1 cellular context compared by ENCODE assay signal in genomic region chr4:473575-474457, GRCh38.
A peak's percentile ranks its signal among the peaks of the same experiment; 100 is the strongest.
TF ChIP-seq lines count a peak whose summit lies in the region.

No MANE protein-coding gene starts in this region.

TF ChIP-seq in K562, 482 proteins besides CTCF, POLR2A, EP300 and RAD21 (continued from another document and continues in another):
- TF ChIP-seq E2F1 (CRISPR knock-in tag; IDR thresholded peaks at IDR 0.05): 0 out of 2 replicates have a peak, but pooled peaks have one; percentile 46
- no peak for TF ChIP-seq ZNF717 (CRISPR knock-in tag; IDR thresholded peaks at IDR 0.05)
- TF ChIP-seq MTA3 (IDR thresholded peaks at IDR 0.05; ENCODE audit: borderline replicate concordance): peak; percentile 79; the same call in 1 of the 2 replicates
- TF ChIP-seq EP400 (IDR thresholded peaks at IDR 0.05): peak; percentile 93
- peak; percentile 38 to 85 (median 80) for TF ChIP-seq YY1 (IDR thresholded peaks at IDR 0.05; ENCODE audit: borderline replicate concordance in 1 of 3, control insufficient read depth in 1 of 3, extremely low read depth in 1 of 3, insufficient read depth in 3 of 3, insufficient read length in 1 of 3, insufficient replicate concordance in 2 of 3, low read depth in 1 of 3, low read length in 2 of 3)
- TF ChIP-seq KLF6 (CRISPR knock-in tag; IDR thresholded peaks at IDR 0.05; ENCODE audit: borderline replicate concordance): no peak
- TF ChIP-seq ZFX (CRISPR knock-in tag; IDR thresholded peaks at IDR 0.05): peak; percentile 100
- TF ChIP-seq THRAP3 (IDR thresholded peaks at IDR 0.05; ENCODE audit: borderline replicate concordance): no peak
- TF ChIP-seq PHF20 (IDR thresholded peaks at IDR 0.05; ENCODE audit: partially characterized antibody): peak; percentile 95
- peak in 1 of 2 experiments; percentile 26; a peak in 2 of 4 replicates for TF ChIP-seq SIN3A (IDR thresholded peaks at IDR 0.05; ENCODE audit: borderline replicate concordance in 2 of 2, control insufficient read depth in 1 of 2, low read depth in 2 of 2, low read length in 2 of 2)
- peak; percentile 100 for TF ChIP-seq PKNOX1 (IDR thresholded peaks at IDR 0.05)
- 0 out of 2 replicates have a peak, but pooled peaks have one; percentile 22 for TF ChIP-seq MAFK (IDR thresholded peaks at IDR 0.05; ENCODE audit: low read length)
- peak; percentile 72 for TF ChIP-seq EGR1 (conservative IDR thresholded peaks at IDR 0.05)
- TF ChIP-seq CCAR2 (IDR thresholded peaks at IDR 0.05; ENCODE audit: low read depth, low read length): no peak
- TF ChIP-seq ELF2 (CRISPR knock-in tag; IDR thresholded peaks at IDR 0.05): no peak
- no peak for TF ChIP-seq PHB (CRISPR knock-in tag; IDR thresholded peaks at IDR 0.05)
- no peak for TF ChIP-seq DACH1 (IDR thresholded peaks at IDR 0.05; ENCODE audit: partially characterized antibody)
- no peak for TF ChIP-seq KAT2B (IDR thresholded peaks at IDR 0.05; ENCODE audit: low read depth, low read length)
- no peak for TF ChIP-seq TOE1 (IDR thresholded peaks at IDR 0.05; ENCODE audit: borderline replicate concordance)
- TF ChIP-seq TOE1 (CRISPR knock-in tag; IDR thresholded peaks at IDR 0.05; ENCODE audit: borderline replicate concordance, low read depth): no peak
- TF ChIP-seq, protein P1, sequence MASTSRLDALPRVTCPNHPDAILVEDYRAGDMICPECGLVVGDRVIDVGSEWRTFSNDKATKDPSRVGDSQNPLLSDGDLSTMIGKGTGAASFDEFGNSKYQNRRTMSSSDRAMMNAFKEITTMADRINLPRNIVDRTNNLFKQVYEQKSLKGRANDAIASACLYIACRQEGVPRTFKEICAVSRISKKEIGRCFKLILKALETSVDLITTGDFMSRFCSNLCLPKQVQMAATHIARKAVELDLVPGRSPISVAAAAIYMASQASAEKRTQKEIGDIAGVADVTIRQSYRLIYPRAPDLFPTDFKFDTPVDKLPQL (IDR thresholded peaks at IDR 0.05; ENCODE audit: extremely low read depth, insufficient read length): peak; percentile 48
- TF ChIP-seq CC2D1A (IDR thresholded peaks at IDR 0.05): peak; percentile 38; the same call in 1 of the 2 replicates
- no peak for TF ChIP-seq U2AF1 (optimal IDR thresholded peaks at IDR 0.05; ENCODE audit: low read depth, low read length)
- peak; percentile 45 to 56; a peak in 1 of 4 replicates for TF ChIP-seq MAZ (CRISPR knock-in tag; conservative IDR thresholded peaks at IDR 0.05 in 1 of 2, IDR thresholded peaks at IDR 0.05 in 1 of 2)
- peak; percentile 47; the same call in 1 of the 2 replicates for TF ChIP-seq SPI1 (IDR thresholded peaks at IDR 0.05; ENCODE audit: borderline replicate concordance, low read depth, low read length)
- no peak for TF ChIP-seq ZNF134 (CRISPR knock-in tag; conservative IDR thresholded peaks at IDR 0.05)
- TF ChIP-seq TRIM24 (IDR thresholded peaks at IDR 0.05): no peak
- no peak for TF ChIP-seq SMARCA5 (IDR thresholded peaks at IDR 0.05)
- peak; percentile 67; the same call in 1 of the 2 replicates for TF ChIP-seq POLR2AphosphoS2 (IDR thresholded peaks at IDR 0.05; ENCODE audit: low read length)
- no peak for TF ChIP-seq MAFG (tag; conservative IDR thresholded peaks at IDR 0.05)
- no peak for TF ChIP-seq POU5F1 (IDR thresholded peaks at IDR 0.05; ENCODE audit: borderline replicate concordance, low read depth, low read length, partially characterized antibody)
- peak; percentile 15 for TF ChIP-seq MEIS2 (IDR thresholded peaks at IDR 0.05; ENCODE audit: partially characterized antibody)
- peak; percentile 98 for TF ChIP-seq FOS (IDR thresholded peaks at IDR 0.05; ENCODE audit: extremely low read depth, insufficient read length)
- peak; percentile 36; the same call in 1 of the 2 replicates for TF ChIP-seq ERF (CRISPR knock-in tag; IDR thresholded peaks at IDR 0.05)
- peak; percentile 96 for TF ChIP-seq ASH1L (IDR thresholded peaks at IDR 0.05; ENCODE audit: borderline replicate concordance, low read depth, partially characterized antibody)
- TF ChIP-seq NFE2 (IDR thresholded peaks at IDR 0.05; ENCODE audit: low read depth): peak; percentile 2; the same call in 1 of the 2 replicates
- TF ChIP-seq FOXK1 (CRISPR knock-in tag; IDR thresholded peaks at IDR 0.05; ENCODE audit: borderline replicate concordance): peak; percentile 81; the same call in 1 of the 2 replicates
- peak; percentile 87 for TF ChIP-seq L3MBTL2 (IDR thresholded peaks at IDR 0.05)
- peak; percentile 58; the same call in 1 of the 2 replicates for TF ChIP-seq CEBPG (CRISPR knock-in tag; IDR thresholded peaks at IDR 0.05)
- TF ChIP-seq CEBPG (tag; conservative IDR thresholded peaks at IDR 0.05 in 1 of 2, IDR thresholded peaks at IDR 0.05 in 1 of 2): peak; percentile 45 to 48; a peak in 1 of 4 replicates
- TF ChIP-seq ZBTB1 (CRISPR knock-in tag; IDR thresholded peaks at IDR 0.05; ENCODE audit: borderline replicate concordance, low read depth): peak; percentile 77
- TF ChIP-seq HMGN3 (IDR thresholded peaks at IDR 0.05; ENCODE audit: borderline replicate concordance, extremely low read depth, insufficient read length, low read depth, low read length): peak; percentile 63
- peak; percentile 73; the same call in 1 of the 2 replicates for TF ChIP-seq NR3C1 (CRISPR knock-in tag; IDR thresholded peaks at IDR 0.05)
- TF ChIP-seq ZNF431 (CRISPR knock-in tag; IDR thresholded peaks at IDR 0.05): 0 out of 2 replicates have a peak, but pooled peaks have one; percentile 22
- TF ChIP-seq ETS2 (tag; IDR thresholded peaks at IDR 0.05; ENCODE audit: borderline replicate concordance, poor library complexity, severe bottlenecking): no peak
- TF ChIP-seq TBP (optimal IDR thresholded peaks at IDR 0.05; ENCODE audit: low read depth, low read length): peak; percentile 93
- TF ChIP-seq TAF9B (IDR thresholded peaks at IDR 0.05; ENCODE audit: partially characterized antibody): peak; percentile 89
- TF ChIP-seq, protein P2, sequence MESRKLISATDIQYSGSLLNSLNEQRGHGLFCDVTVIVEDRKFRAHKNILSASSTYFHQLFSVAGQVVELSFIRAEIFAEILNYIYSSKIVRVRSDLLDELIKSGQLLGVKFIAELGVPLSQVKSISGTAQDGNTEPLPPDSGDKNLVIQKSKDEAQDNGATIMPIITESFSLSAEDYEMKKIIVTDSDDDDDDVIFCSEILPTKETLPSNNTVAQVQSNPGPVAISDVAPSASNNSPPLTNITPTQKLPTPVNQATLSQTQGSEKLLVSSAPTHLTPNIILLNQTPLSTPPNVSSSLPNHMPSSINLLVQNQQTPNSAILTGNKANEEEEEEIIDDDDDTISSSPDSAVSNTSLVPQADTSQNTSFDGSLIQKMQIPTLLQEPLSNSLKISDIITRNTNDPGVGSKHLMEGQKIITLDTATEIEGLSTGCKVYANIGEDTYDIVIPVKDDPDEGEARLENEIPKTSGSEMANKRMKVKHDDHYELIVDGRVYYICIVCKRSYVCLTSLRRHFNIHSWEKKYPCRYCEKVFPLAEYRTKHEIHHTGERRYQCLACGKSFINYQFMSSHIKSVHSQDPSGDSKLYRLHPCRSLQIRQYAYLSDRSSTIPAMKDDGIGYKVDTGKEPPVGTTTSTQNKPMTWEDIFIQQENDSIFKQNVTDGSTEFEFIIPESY (CRISPR knock-in tag; IDR thresholded peaks at IDR 0.05): no peak
- TF ChIP-seq HNRNPLL (IDR thresholded peaks at IDR 0.05; ENCODE audit: low read depth, low read length, poor library complexity, severe bottlenecking): peak; percentile 21
- 0 out of 2 replicates have a peak, but pooled peaks have one; percentile 63 for TF ChIP-seq CBX1 (IDR thresholded peaks at IDR 0.05; ENCODE audit: low read depth)
- TF ChIP-seq, protein P3, sequence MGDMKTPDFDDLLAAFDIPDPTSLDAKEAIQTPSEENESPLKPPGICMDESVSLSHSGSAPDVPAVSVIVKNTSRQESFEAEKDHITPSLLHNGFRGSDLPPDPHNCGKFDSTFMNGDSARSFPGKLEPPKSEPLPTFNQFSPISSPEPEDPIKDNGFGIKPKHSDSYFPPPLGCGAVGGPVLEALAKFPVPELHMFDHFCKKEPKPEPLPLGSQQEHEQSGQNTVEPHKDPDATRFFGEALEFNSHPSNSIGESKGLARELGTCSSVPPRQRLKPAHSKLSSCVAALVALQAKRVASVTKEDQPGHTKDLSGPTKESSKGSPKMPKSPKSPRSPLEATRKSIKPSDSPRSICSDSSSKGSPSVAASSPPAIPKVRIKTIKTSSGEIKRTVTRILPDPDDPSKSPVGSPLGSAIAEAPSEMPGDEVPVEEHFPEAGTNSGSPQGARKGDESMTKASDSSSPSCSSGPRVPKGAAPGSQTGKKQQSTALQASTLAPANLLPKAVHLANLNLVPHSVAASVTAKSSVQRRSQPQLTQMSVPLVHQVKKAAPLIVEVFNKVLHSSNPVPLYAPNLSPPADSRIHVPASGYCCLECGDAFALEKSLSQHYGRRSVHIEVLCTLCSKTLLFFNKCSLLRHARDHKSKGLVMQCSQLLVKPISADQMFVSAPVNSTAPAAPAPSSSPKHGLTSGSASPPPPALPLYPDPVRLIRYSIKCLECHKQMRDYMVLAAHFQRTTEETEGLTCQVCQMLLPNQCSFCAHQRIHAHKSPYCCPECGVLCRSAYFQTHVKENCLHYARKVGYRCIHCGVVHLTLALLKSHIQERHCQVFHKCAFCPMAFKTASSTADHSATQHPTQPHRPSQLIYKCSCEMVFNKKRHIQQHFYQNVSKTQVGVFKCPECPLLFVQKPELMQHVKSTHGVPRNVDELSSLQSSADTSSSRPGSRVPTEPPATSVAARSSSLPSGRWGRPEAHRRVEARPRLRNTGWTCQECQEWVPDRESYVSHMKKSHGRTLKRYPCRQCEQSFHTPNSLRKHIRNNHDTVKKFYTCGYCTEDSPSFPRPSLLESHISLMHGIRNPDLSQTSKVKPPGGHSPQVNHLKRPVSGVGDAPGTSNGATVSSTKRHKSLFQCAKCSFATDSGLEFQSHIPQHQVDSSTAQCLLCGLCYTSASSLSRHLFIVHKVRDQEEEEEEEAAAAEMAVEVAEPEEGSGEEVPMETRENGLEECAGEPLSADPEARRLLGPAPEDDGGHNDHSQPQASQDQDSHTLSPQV (IDR thresholded peaks at IDR 0.05): 0 out of 2 replicates have a peak, but pooled peaks have one; percentile 40
- peak; percentile 60; the same call in 1 of the 2 replicates for TF ChIP-seq MYC (IDR thresholded peaks at IDR 0.05; ENCODE audit: low read depth, low read length)
- peak; percentile 44; the same call in 1 of the 2 replicates for TF ChIP-seq MYC (CRISPR knock-in tag; IDR thresholded peaks at IDR 0.05; ENCODE audit: borderline replicate concordance, low read depth)
- TF ChIP-seq, protein P4, sequence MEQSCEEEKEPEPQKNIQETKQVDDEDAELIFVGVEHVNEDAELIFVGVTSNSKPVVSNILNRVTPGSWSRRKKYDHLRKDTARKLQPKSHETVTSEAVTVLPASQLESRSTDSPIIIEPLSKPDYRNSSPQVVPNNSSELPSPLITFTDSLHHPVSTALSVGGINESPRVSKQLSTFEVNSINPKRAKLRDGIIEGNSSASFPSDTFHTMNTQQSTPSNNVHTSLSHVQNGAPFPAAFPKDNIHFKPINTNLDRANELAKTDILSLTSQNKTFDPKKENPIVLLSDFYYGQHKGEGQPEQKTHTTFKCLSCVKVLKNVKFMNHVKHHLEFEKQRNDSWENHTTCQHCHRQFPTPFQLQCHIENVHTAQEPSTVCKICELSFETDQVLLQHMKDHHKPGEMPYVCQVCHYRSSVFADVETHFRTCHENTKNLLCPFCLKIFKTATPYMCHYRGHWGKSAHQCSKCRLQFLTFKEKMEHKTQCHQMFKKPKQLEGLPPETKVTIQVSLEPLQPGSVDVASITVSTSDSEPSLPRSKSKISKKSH (CRISPR knock-in tag; IDR thresholded peaks at IDR 0.05): no peak
- peak; percentile 71 to 79; a peak in 3 of 4 replicates for TF ChIP-seq MLLT1 (IDR thresholded peaks at IDR 0.05)
- TF ChIP-seq DIDO1 (tag; IDR thresholded peaks at IDR 0.05; ENCODE audit: low read depth): peak; percentile 64; the same call in 1 of the 2 replicates
- TF ChIP-seq NR2C2 (CRISPR knock-in tag; IDR thresholded peaks at IDR 0.05): 0 out of 2 replicates have a peak, but pooled peaks have one; percentile 27
- no peak; the same call in 1 of the 2 replicates for TF ChIP-seq NR2C2 (tag; IDR thresholded peaks at IDR 0.05)
- no peak for TF ChIP-seq ARID2 (IDR thresholded peaks at IDR 0.05)
- TF ChIP-seq SOX6 (IDR thresholded peaks at IDR 0.05): no peak
- TF ChIP-seq, protein P5, sequence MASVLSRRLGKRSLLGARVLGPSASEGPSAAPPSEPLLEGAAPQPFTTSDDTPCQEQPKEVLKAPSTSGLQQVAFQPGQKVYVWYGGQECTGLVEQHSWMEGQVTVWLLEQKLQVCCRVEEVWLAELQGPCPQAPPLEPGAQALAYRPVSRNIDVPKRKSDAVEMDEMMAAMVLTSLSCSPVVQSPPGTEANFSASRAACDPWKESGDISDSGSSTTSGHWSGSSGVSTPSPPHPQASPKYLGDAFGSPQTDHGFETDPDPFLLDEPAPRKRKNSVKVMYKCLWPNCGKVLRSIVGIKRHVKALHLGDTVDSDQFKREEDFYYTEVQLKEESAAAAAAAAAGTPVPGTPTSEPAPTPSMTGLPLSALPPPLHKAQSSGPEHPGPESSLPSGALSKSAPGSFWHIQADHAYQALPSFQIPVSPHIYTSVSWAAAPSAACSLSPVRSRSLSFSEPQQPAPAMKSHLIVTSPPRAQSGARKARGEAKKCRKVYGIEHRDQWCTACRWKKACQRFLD (CRISPR knock-in tag; IDR thresholded peaks at IDR 0.05): no peak
